15 cellular contexts compared by ENCODE assay signal in the genomic region with DNA sequence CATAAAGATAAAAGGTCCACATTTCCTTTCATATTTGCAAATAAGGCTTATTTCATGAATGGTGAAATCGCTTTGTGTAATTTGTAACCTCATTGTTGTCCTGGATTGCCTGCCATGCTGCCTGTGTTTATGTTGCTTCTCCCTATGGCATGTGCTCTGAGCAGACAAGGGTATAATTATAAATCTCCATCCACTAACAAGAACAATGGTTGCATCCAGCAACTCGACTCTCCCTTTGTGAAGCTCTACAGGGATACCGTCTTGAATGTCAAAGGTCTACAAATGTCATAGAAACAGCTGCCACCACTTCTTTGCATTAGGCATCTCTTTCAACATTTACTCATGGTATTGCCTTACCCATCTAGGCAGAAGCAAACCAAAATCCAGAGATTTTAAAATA.
DNase-seq lines count a peak whose midpoint lies in the region; ATAC-seq lines count a peak whose summit lies in the region.
"Had no signal": no experiment of that assay in that cellular context is flagged by ENCODE, and none has a peak within 500 bp of the region (broad histone marks: within the 10 kb centered on the region; RNA-seq: fewer than 3 reads in every experiment).

No MANE protein-coding gene starts in this region.

- DNase-seq in DMS53 treated with DMSO at 0.1 percent for 48 hours (lab: John Stamatoyannopoulos, UW; ENCODE audit: unreplicated experiment) (peak; percentile 18), NCI-H1436 treated with DMSO at 0.1 percent for 48 hours (lab: John Stamatoyannopoulos, UW) (peak; percentile 37), NCI-H510A (lab: John Stamatoyannopoulos, UW) (peak; percentile 36), dermis blood vessel endothelial cell (no peak), HCEC 1CT (no peak), A172 (ENCODE audit: low spot score) (no peak)
- DNase-seq: activated CD4-positive, alpha-beta T cell treated with anti-CD3 and anti-CD28 coated beads, Interleukin-2, amount 50 U/mL, for 4 hours; activated naive CD8-positive, alpha-beta T cell treated with anti-CD3 and anti-CD28 coated beads, Interleukin-2, amount 50 U/mL, for 24 hours; activated T-cell treated with anti-CD3 and anti-CD28 coated beads, Interleukin-2, amount 50 U/mL, for 48 hours; CD8-positive, alpha-beta memory T cell; GDM1; PC-3 had no signal

- peaks cover 4% of the 10 kb centered on the region for H3K9me3 ChIP-seq in iPS-18a (ENCODE audit: control insufficient read depth, low read depth, low read length)

- ATAC-seq in GM19463 (IDR thresholded peaks at IDR 0.05; ENCODE audit: unreplicated experiment) = no peak
- ATAC-seq: activated naive CD8-positive, alpha-beta T cell treated with anti-CD3 and anti-CD28 coated beads, Interleukin-2, amount 50 U/mL, for 24 hours; K562; PC-3 had no signal

- peak overlapping the region; percentile 37 for H3K9ac ChIP-seq in iPS-18a (ENCODE audit: low read length)

- peak overlapping the region; percentile 31 for H3K4me3 ChIP-seq in iPS-18a (ENCODE audit: low read length)
- H3K4me3 ChIP-seq: K562 had no signal

- no peaks in the 10 kb centered on the region for H3K27me3 ChIP-seq in iPS-18a (ENCODE audit: control insufficient read depth, insufficient read depth, low read length)

- H3K4me1 ChIP-seq in iPS-18a (ENCODE audit: control insufficient read depth, low read depth, low read length) = peaks cover 37% of the 10 kb centered on the region

- H3K36me3 ChIP-seq in iPS-18a (ENCODE audit: control insufficient read depth, low read depth, low read length) = no peaks in the 10 kb centered on the region

- H3K27ac ChIP-seq in iPS-18a (ENCODE audit: low read length) = peak overlapping the region; percentile 62

Comparison
In these comparisons a context has a peak if more than half of its experiments do, and no peak if none do; other contexts are left out.
1. DNase-seq: peak in DMS53 treated with DMSO at 0.1 percent for 48 hours (single experiment), NCI-H1436 treated with DMSO at 0.1 percent for 48 hours (single experiment) and NCI-H510A (single experiment); none in dermis blood vessel endothelial cell (single experiment), HCEC 1CT (single experiment) and A172 (single experiment).